1 cellular context compared by ENCODE assay signal in genomic region chr19:2463694-2464093, GRCh38.
TF ChIP-seq lines count a peak whose summit lies in the region.
"Not testable (repeated sequence)": the region's sequence is repeated elsewhere in the genome, so short reads cannot be mapped to it uniquely, and the experiment has no call there.

No MANE protein-coding gene starts in this region.

TF ChIP-seq in K562, 482 proteins besides CTCF, POLR2A, EP300 and RAD21:
- peak; percentile 31; the same call in 1 of the 2 replicates for TF ChIP-seq ATF3 (IDR thresholded peaks at IDR 0.05)
- not testable (repeated sequence) for TF ChIP-seq ATF3 (CRISPR knock-in tag; conservative IDR thresholded peaks at IDR 0.05)
TF ChIP-seq in K562: peak in this region for 1; not testable (repeated sequence) for 481.
